ENCODE assay signal across 19 cellular contexts in the genomic region with DNA sequence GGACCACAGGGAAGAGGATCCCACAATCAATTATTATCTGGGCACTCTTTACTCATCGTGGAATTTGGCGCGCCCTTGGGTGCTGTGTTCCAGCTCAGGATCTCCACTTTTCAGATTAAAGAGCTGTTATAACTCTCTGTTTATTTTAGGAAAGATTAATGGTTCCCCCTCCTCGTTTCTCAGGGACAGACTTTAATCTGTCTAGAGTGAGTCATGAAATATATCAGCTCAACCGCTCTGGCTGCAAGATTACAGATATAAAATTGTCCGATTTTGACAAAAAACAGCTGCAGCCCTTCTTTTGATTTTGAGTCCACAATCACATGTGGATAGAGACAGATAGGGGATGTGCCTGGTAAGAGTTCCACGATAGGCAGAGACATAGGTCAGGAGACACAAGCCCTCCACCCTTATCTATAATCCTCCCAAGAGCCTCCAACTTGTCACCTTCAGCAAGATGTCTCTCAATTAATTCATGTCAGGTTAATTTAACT.
A peak's percentile ranks its signal among the peaks of the same experiment; 100 is the strongest.
DNase-seq lines count a peak whose midpoint lies in the region; ATAC-seq, FAIRE-seq and TF ChIP-seq lines count a peak whose summit lies in the region.
"Had no signal": no experiment of that assay in that cellular context is flagged by ENCODE, and none has a peak within 500 bp of the region (broad histone marks: within the 10 kb centered on the region; RNA-seq: fewer than 3 reads in every experiment).

No MANE protein-coding gene starts in this region.

- TF ChIP-seq EP300 in SK-N-SH (IDR thresholded peaks at IDR 0.05; ENCODE audit: borderline replicate concordance in 1 of 2, low read depth in 1 of 2, low read length in 1 of 2), result peak; percentile 90 to 97; a peak in 3 of 4 replicates

- H3K27ac ChIP-seq in SK-N-SH (ENCODE audit: low read depth in 2 of 2, low read length in 1 of 2) (peak overlapping the region; percentile 70 to 98; a peak in 3 of 4 replicates), pancreas (peak overlapping the region in 3 of 4 donors; percentile 33 to 65 (median 61))
- H3K27ac ChIP-seq: coronary artery, PC-9, suprapubic skin had no signal

- peaks cover 4% of the 10 kb centered on the region for H3F3A ChIP-seq in SK-N-SH (replicated peaks; ENCODE audit: insufficient read depth)

- H3K27me3 Mint-ChIP-seq in Calu3 (ENCODE audit: unreplicated experiment), result no peaks in the 10 kb centered on the region

- DNase-seq in Calu3 (no peak), SK-N-SH (peak; percentile 68), fibroblast of mammary gland (ENCODE audit: low read depth) (peak; percentile 17), pancreas (no peak), cortex of kidney (lab: John Stamatoyannopoulos, UW) (no peak)
- DNase-seq in activated naive CD4-positive, alpha-beta T cell treated with anti-CD3 and anti-CD28 coated beads, Interleukin-2, amount 50 U/mL, for 72 hours (ENCODE audit: low spot score in 2 of 2), result no peak
- DNase-seq in stimulated activated CD4-positive, alpha-beta T cell treated with anti-CD3 and anti-CD28 coated beads, Interleukin-4, amount 100 ng/mL, for 24 hours, result no peak
- DNase-seq: activated naive CD8-positive, alpha-beta T cell treated with anti-CD3 and anti-CD28 coated beads, Interleukin-2, amount 10 ng/mL, durations not matched to agents 7 days and 5 days; COR-L47; kidney glomerular epithelial cell; NCI-H1436 treated with DMSO at 0.1 percent for 48 hours; NCI-H774; PC-9; T-helper 9 cell had no signal

- H3K9ac ChIP-seq in SK-N-SH, result no peak overlapping the region

- TF ChIP-seq CTCF in Calu3 (IDR thresholded peaks at IDR 0.05; ENCODE audit: unreplicated experiment), result no peak
- no peak for TF ChIP-seq CTCF in SK-N-SH (IDR thresholded peaks at IDR 0.05)
- TF ChIP-seq CTCF in fibroblast of mammary gland (conservative IDR thresholded peaks at IDR 0.05; ENCODE audit: control insufficient read depth, insufficient read depth, low read depth, low read length), result no peak
- no peak for TF ChIP-seq CTCF in pancreas (IDR thresholded peaks at IDR 0.05)

- H3K36me3 Mint-ChIP-seq in Calu3 (ENCODE audit: insufficient read depth, unreplicated experiment), result no peaks in the 10 kb centered on the region
- H3K36me3 Mint-ChIP-seq in activated naive CD4-positive, alpha-beta T cell treated with anti-CD3 and anti-CD28 coated beads, Interleukin-2, amount 50 U/mL, for 72 hours, result peaks cover 0 to 16% of the 10 kb centered on the region in 2 donors

- no peak overlapping the region for H2AFZ ChIP-seq in SK-N-SH (ENCODE audit: low read depth)
- H2AFZ ChIP-seq: PC-9 had no signal

- peak overlapping the region; percentile 33 for H3K4me2 ChIP-seq in SK-N-SH
- H3K4me2 ChIP-seq: PC-9 had no signal

- peaks cover 6% of the 10 kb centered on the region for H3K9me3 Mint-ChIP-seq in Calu3 (ENCODE audit: low read depth, unreplicated experiment)
- peaks cover 8 to 23% of the 10 kb centered on the region in 2 donors for H3K9me3 Mint-ChIP-seq in activated naive CD4-positive, alpha-beta T cell treated with anti-CD3 and anti-CD28 coated beads, Interleukin-2, amount 50 U/mL, for 72 hours

- WGBS in SK-N-SH (ENCODE audit: low lambda C conversion rate), result 19% methylated on average over 7 of the region's 7 CpGs
- WGBS in pancreas, 2 donors, result 10 to 11% methylated on average over 7 of the region's 7 CpGs

- TF ChIP-seq RAD21 in SK-N-SH (IDR thresholded peaks at IDR 0.05; ENCODE audit: low read length), result peak; percentile 14

- no peaks in the 10 kb centered on the region for H3K79me2 ChIP-seq in SK-N-SH (ENCODE audit: insufficient read depth)

- CTCF ChIA-PET in Calu3 (lab: Charles Lee), result interaction anchor here (1.6 kb wide), 1 partner anchor 13 kb away, joined by 5 read pairs; no protein-coding TSS in a partner anchor
- CTCF ChIA-PET in SK-N-SH (lab: Yijun Ruan, JAX), result interaction anchor here (1.1 to 1.6 kb wide), 7 partner anchors 12 to 527 kb away, joined by 3 to 6 read pairs (median 4); no protein-coding TSS in a partner anchor

- H3K4me1 ChIP-seq in SK-N-SH (ENCODE audit: control insufficient read depth in 1 of 2, insufficient read depth in 2 of 2, low read depth in 1 of 2, low read length in 1 of 2), result peaks cover 9 to 25% of the 10 kb centered on the region in 2 experiments
- H3K4me1 ChIP-seq in pancreas, result peaks cover 22 to 51% (median 23%) of the 10 kb centered on the region in 3 donors

- no peak for FAIRE-seq in pancreas (lab: Jason Lieb, UNC)
- FAIRE-seq: frontal cortex, H54 had no signal

- no peaks in the 10 kb centered on the region for H3K9me2 ChIP-seq in SK-N-SH

- peak overlapping the region; percentile 12 for H3K27ac Mint-ChIP-seq in Calu3 (ENCODE audit: unreplicated experiment)
- no peak overlapping the region for H3K27ac Mint-ChIP-seq in activated naive CD4-positive, alpha-beta T cell treated with anti-CD3 and anti-CD28 coated beads, Interleukin-2, amount 50 U/mL, for 72 hours
- H3K27ac Mint-ChIP-seq: activated naive CD8-positive, alpha-beta T cell treated with anti-CD3 and anti-CD28 coated beads, Interleukin-2, amount 10 ng/mL, durations not matched to agents 7 days and 5 days had no signal

- H3K4me3 Mint-ChIP-seq in Calu3 (ENCODE audit: low read depth, unreplicated experiment), result peak overlapping the region; percentile 37
- H3K4me3 Mint-ChIP-seq: activated naive CD8-positive, alpha-beta T cell treated with anti-CD3 and anti-CD28 coated beads, Interleukin-2, amount 10 ng/mL, durations not matched to agents 7 days and 5 days; neural crest cell had no signal

- H3K36me3 ChIP-seq in SK-N-SH (replicated peaks in 1 of 2; ENCODE audit: control insufficient read depth in 1 of 2, insufficient read depth in 2 of 2, low read length in 1 of 2) (no peaks in the 10 kb centered on the region), pancreas (no peaks in the 10 kb centered on the region)
- H3K36me3 ChIP-seq: suprapubic skin had no signal

- H3K4me3 ChIP-seq in SK-N-SH (ENCODE audit: low read depth in 2 of 2, low read length in 1 of 2) (no peak overlapping the region), fibroblast of mammary gland (ENCODE audit: control insufficient read depth, low read depth, low read length) (no peak overlapping the region), pancreas (no peak overlapping the region)
- H3K4me3 ChIP-seq: coronary artery, PC-9, suprapubic skin had no signal

- no peaks in the 10 kb centered on the region for H3K27me3 ChIP-seq in SK-N-SH (ENCODE audit: insufficient read depth)
- H3K27me3 ChIP-seq in pancreas, result no peaks in the 10 kb centered on the region
- H3K27me3 ChIP-seq: suprapubic skin had no signal

- H3K4me1 Mint-ChIP-seq in Calu3 (ENCODE audit: low read depth, unreplicated experiment), result peaks cover 68% of the 10 kb centered on the region
- H3K4me1 Mint-ChIP-seq: activated naive CD8-positive, alpha-beta T cell treated with anti-CD3 and anti-CD28 coated beads, Interleukin-2, amount 10 ng/mL, durations not matched to agents 7 days and 5 days had no signal

- ATAC-seq in pancreas, result peak; percentile 23 to 51 (median 33)
- no peak for ATAC-seq in activated naive CD4-positive, alpha-beta T cell treated with anti-CD3 and anti-CD28 coated beads, Interleukin-2, amount 50 U/mL, for 72 hours

- intact Hi-C loops in Calu3 (cut with micrococcal nuclease; ENCODE audit: unreplicated experiment) (no loop called here), pancreas (cut with DNase I) (no loop called here)

- BruUV-seq in Calu3 (replicated peaks; lab: Mats Ljungman, UMichigan), result no TSS peak

- H3K9me3 ChIP-seq in SK-N-SH, result no peaks in the 10 kb centered on the region
- no peaks in the 10 kb centered on the region for H3K9me3 ChIP-seq in pancreas
- H3K9me3 ChIP-seq: suprapubic skin had no signal

- POLR2A ChIA-PET in SK-N-SH (lab: Yijun Ruan, JAX), result interaction anchor here (0.6 to 1.1 kb wide), 4 partner anchors 11 to 527 kb away, joined by 3 read pairs; no protein-coding TSS in a partner anchor

- H4K20me1 ChIP-seq in SK-N-SH (ENCODE audit: insufficient read depth), result no peaks in the 10 kb centered on the region

TF ChIP-seq in SK-N-SH, 30 proteins besides CTCF, POLR2A, EP300 and RAD21 (continues in another document):
- no peak for TF ChIP-seq GABPA (IDR thresholded peaks at IDR 0.05; ENCODE audit: low read depth)
- TF ChIP-seq, protein P1, sequence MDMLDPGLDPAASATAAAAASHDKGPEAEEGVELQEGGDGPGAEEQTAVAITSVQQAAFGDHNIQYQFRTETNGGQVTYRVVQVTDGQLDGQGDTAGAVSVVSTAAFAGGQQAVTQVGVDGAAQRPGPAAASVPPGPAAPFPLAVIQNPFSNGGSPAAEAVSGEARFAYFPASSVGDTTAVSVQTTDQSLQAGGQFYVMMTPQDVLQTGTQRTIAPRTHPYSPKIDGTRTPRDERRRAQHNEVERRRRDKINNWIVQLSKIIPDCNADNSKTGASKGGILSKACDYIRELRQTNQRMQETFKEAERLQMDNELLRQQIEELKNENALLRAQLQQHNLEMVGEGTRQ (IDR thresholded peaks at IDR 0.05; ENCODE audit: borderline replicate concordance, low read depth, low read length), result no peak
- no peak for TF ChIP-seq RFX5 (IDR thresholded peaks at IDR 0.05; ENCODE audit: low read length)
- TF ChIP-seq, protein P2, sequence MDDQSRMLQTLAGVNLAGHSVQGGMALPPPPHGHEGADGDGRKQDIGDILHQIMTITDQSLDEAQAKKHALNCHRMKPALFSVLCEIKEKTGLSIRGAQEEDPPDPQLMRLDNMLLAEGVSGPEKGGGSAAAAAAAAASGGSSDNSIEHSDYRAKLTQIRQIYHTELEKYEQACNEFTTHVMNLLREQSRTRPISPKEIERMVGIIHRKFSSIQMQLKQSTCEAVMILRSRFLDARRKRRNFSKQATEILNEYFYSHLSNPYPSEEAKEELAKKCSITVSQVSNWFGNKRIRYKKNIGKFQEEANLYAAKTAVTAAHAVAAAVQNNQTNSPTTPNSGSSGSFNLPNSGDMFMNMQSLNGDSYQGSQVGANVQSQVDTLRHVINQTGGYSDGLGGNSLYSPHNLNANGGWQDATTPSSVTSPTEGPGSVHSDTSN (IDR thresholded peaks at IDR 0.05), result peak; percentile 94
- TF ChIP-seq SMC3 (IDR thresholded peaks at IDR 0.05; ENCODE audit: low read depth, low read length), result no peak
- peak; percentile 98 for TF ChIP-seq TCF12 (IDR thresholded peaks at IDR 0.05)
- peak; percentile 38; the same call in 1 of the 2 replicates for TF ChIP-seq FOSL2 (IDR thresholded peaks at IDR 0.05; ENCODE audit: borderline replicate concordance, low read depth)
- TF ChIP-seq SIN3A (IDR thresholded peaks at IDR 0.05; ENCODE audit: borderline replicate concordance, low read depth, low read length), result 0 out of 2 replicates have a peak, but pooled peaks have one; percentile 18
- TF ChIP-seq NRF1 (IDR thresholded peaks at IDR 0.05; ENCODE audit: low read depth, low read length), result no peak
- TF ChIP-seq, protein P3, sequence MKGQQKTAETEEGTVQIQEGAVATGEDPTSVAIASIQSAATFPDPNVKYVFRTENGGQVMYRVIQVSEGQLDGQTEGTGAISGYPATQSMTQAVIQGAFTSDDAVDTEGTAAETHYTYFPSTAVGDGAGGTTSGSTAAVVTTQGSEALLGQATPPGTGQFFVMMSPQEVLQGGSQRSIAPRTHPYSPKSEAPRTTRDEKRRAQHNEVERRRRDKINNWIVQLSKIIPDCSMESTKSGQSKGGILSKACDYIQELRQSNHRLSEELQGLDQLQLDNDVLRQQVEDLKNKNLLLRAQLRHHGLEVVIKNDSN (IDR thresholded peaks at IDR 0.05; ENCODE audit: borderline replicate concordance, low read depth), result no peak
- no peak for TF ChIP-seq TAF1 (IDR thresholded peaks at IDR 0.05; ENCODE audit: borderline replicate concordance, low read depth, low read length)

Comparison
In these comparisons a context has a peak if more than half of its experiments do, and no peak if none do; other contexts are left out.
1. DNase-seq: peak in SK-N-SH (single experiment) and fibroblast of mammary gland (single experiment); none in Calu3 (single experiment), pancreas (0 of 6), activated naive CD4-positive, alpha-beta T cell treated with anti-CD3 and anti-CD28 coated beads, Interleukin-2, amount 50 U/mL, for 72 hours (0 of 2), cortex of kidney (single experiment) and stimulated activated CD4-positive, alpha-beta T cell treated with anti-CD3 and anti-CD28 coated beads, Interleukin-4, amount 100 ng/mL, for 24 hours (single experiment).
2. ATAC-seq: peak in pancreas (4 of 4); none in activated naive CD4-positive, alpha-beta T cell treated with anti-CD3 and anti-CD28 coated beads, Interleukin-2, amount 50 U/mL, for 72 hours (0 of 2).